In the genomic region with DNA sequence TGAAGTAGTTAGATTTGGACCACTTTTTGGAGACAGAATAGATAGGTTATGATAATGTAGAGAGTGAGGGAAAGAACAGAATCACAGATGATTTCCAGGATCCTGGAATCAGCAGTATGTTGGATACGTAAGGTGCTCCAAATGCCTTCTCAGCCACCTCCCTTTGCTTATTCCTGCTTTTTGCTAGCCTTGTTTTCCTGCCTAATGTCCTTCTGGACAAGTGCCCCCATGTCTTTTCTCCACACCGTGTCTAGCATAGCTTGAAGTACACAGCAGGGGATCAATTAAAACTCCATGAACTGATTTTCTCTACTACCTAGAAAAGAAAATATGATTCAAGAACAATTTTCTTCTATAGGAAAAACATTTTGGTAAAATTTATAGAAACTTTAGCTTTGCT, we compare ENCODE assay signal across 15 cellular contexts.
DNase-seq lines count a peak whose midpoint lies in the region; ATAC-seq and TF ChIP-seq lines count a peak whose summit lies in the region.
"Had no signal": no experiment of that assay in that cellular context is flagged by ENCODE, and none has a peak within 500 bp of the region (broad histone marks: within the 10 kb centered on the region; RNA-seq: fewer than 3 reads in every experiment).

No MANE protein-coding gene starts in this region.

- no peaks in the 10 kb centered on the region for H3K27me3 Mint-ChIP-seq in nephron progenitor cell (ENCODE audit: low read depth, poor library complexity)
- H3K27me3 Mint-ChIP-seq: B cell; CD4-positive, alpha-beta T cell had no signal

- peak overlapping the region; percentile 10 for H3K27ac Mint-ChIP-seq in nephron progenitor cell
- H3K27ac Mint-ChIP-seq: B cell; CD4-positive, alpha-beta T cell; CD8-positive, alpha-beta T cell had no signal

- DNase-seq in G401 (ENCODE audit: low spot score) (peak; percentile 65), cerebellar cortex (ENCODE audit: low spot score) (peak; percentile 58), nephron progenitor cell (no peak), ureter (ENCODE audit: low spot score) (no peak)
- DNase-seq: AML-193; Caco-2; Calu3; CD4-positive, alpha-beta T cell; CD8-positive, alpha-beta T cell; DMS79 treated with DMSO at 0.1 percent for 48 hours; GDM1 had no signal

- TF ChIP-seq CTCF in nephron progenitor cell (IDR thresholded peaks at IDR 0.05), result no peak

- in situ Hi-C loops in G401 (cut with HindIII; ENCODE audit: low sequenced_read_pairs), result no loop called here

- no peaks in the 10 kb centered on the region for H3K9me3 Mint-ChIP-seq in nephron progenitor cell

- H3K4me3 Mint-ChIP-seq in nephron progenitor cell, result no peak overlapping the region
- H3K4me3 Mint-ChIP-seq: B cell; CD4-positive, alpha-beta T cell; CD8-positive, alpha-beta T cell had no signal

- H3K4me1 Mint-ChIP-seq in nephron progenitor cell, result no peaks in the 10 kb centered on the region
- H3K4me1 Mint-ChIP-seq: B cell had no signal

- no peak for ATAC-seq in GM21528 (IDR thresholded peaks at IDR 0.05; ENCODE audit: low FRiP score, unreplicated experiment)
- ATAC-seq: A549; CD8-positive, alpha-beta T cell; GM12878 had no signal

- no peaks in the 10 kb centered on the region for H3K36me3 Mint-ChIP-seq in nephron progenitor cell (ENCODE audit: low read depth)
- H3K36me3 Mint-ChIP-seq: CD8-positive, alpha-beta T cell had no signal

Comparison
In these comparisons a context has a peak if more than half of its experiments do, and no peak if none do; other contexts are left out.
1. DNase-seq: peak in G401 (single experiment) and cerebellar cortex (single experiment); none in nephron progenitor cell (single experiment) and ureter (single experiment).